In the genomic region with DNA sequence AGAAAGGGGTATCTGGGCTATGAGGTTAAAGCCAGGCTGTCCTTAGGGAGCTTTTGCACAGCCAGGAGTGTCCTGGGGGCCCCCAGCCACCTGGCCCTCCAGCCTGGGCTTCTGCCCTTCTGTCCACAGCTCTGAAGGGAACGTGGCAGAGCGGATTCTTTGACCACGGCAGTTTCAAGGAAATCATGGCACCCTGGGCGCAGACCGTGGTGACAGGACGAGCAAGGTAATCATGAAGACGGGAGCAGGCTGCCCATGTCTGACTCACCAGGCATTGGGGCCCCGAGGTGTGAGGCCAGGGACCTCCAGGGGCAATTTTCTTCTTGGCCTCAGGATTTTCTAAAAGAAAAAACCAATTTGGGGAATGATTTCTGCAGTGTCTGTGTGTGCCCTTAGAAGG, we compare ENCODE assay signal across 7 cellular contexts. TPM values are rescaled to one million over a fixed set of nuclear protein-coding genes. Genes with fewer than 3 reads are reported as not detected.
"Had no signal": no experiment of that assay in that cellular context is flagged by ENCODE, and none has a peak within 500 bp of the region (broad histone marks: within the 10 kb centered on the region; RNA-seq: fewer than 3 reads in every experiment).

No MANE protein-coding gene starts in this region.

- H3K27ac ChIP-seq: GM23248 had no signal

- H3K4me3 ChIP-seq: GM23248, K562 had no signal

- H3K9ac ChIP-seq: GM23248 had no signal

- DNase-seq: GOT3, HCEC 1CT had no signal

- H2AFZ ChIP-seq: GM23248 had no signal

RNA-seq across cellular contexts. Expression of gene FOXN4, which starts 53.1 kb away (rescaled TPM):
- total RNA-seq: GM23248, H4, HT-29, IMR-90, K562 had no signal
- polyA plus RNA-seq: GM23248, IMR-90, K562 had no signal
